Comparison of ENCODE assay signal across 21 cellular contexts in genomic region chr3:97481416-97481815, GRCh38.
"Had no signal": no experiment of that assay in that cellular context is flagged by ENCODE, and none has a peak within 500 bp of the region (broad histone marks: within the 10 kb centered on the region; RNA-seq: fewer than 3 reads in every experiment).

No MANE protein-coding gene starts in this region.

- H3K27ac ChIP-seq: dorsolateral prefrontal cortex, suprapubic skin, WERI-Rb-1 had no signal

- H3K36me3 ChIP-seq: suprapubic skin, WERI-Rb-1 had no signal

- H3K4me1 Mint-ChIP-seq: activated CD4-positive, alpha-beta T cell treated with anti-CD3 and anti-CD28 coated beads for 36 hours had no signal

- H3K4me3 Mint-ChIP-seq: activated CD4-positive, alpha-beta T cell treated with anti-CD3 and anti-CD28 coated beads for 36 hours; brain; mesothelial cell of epicardium had no signal

- H3K27me3 Mint-ChIP-seq: activated CD4-positive, alpha-beta T cell treated with anti-CD3 and anti-CD28 coated beads for 36 hours; brain; progenitor cell of endocrine pancreas had no signal

- DNase-seq: activated CD4-positive, alpha-beta T cell treated with anti-CD3 and anti-CD28 coated beads for 36 hours; activated CD4-positive, alpha-beta T cell treated with anti-CD3 and anti-CD28 coated beads, Interleukin-2, amount 50 U/mL, for 48 hours; activated gamma-delta T cell treated with Interleukin-2 at 50 U/mL for 16 hours; activated T-cell treated with anti-CD3 and anti-CD28 coated beads, Interleukin-2, amount 50 U/mL, for 48 hours; anterior cingulate cortex; caudate nucleus; foreskin melanocyte; glutamatergic neuron; hippocampal formation; islet precursor cell; occipital lobe; stimulated activated naive CD4-positive, alpha-beta T cell treated with Interleukin-2 at 50 U/mL for 16 hours; T-helper 2 cell; WERI-Rb-1 had no signal

- H3K9me3 ChIP-seq: suprapubic skin had no signal

- ATAC-seq: activated CD4-positive, alpha-beta T cell treated with anti-CD3 and anti-CD28 coated beads for 36 hours had no signal

- H3K36me3 Mint-ChIP-seq: brain had no signal

- H3K4me3 ChIP-seq: dorsolateral prefrontal cortex, lung, suprapubic skin had no signal

- H3K4me1 ChIP-seq: suprapubic skin had no signal

- H3K9me3 Mint-ChIP-seq: brain had no signal

- H3K27me3 ChIP-seq: dorsolateral prefrontal cortex, suprapubic skin had no signal

- FAIRE-seq: colon had no signal

- H3K27ac Mint-ChIP-seq: activated CD4-positive, alpha-beta T cell treated with anti-CD3 and anti-CD28 coated beads for 36 hours; brain; mesothelial cell of epicardium; progenitor cell of endocrine pancreas had no signal
